In genomic region chr15:69319384-69320375, GRCh38 we compare ENCODE assay signal across 21 cellular contexts. TPM values are rescaled to one million over a fixed set of nuclear protein-coding genes. Genes with fewer than 3 reads are reported as not detected.
A peak's percentile ranks its signal among the peaks of the same experiment; 100 is the strongest.
DNase-seq lines count a peak whose midpoint lies in the region; ATAC-seq and TF ChIP-seq lines count a peak whose summit lies in the region.
"Had no signal": no experiment of that assay in that cellular context is flagged by ENCODE, and none has a peak within 500 bp of the region (broad histone marks: within the 10 kb centered on the region; RNA-seq: fewer than 3 reads in every experiment).

No MANE protein-coding gene starts in this region.

- H3K23ac ChIP-seq in H9 (ENCODE audit: insufficient read length, low read depth, low read length): no peak overlapping the region

- no peak overlapping the region for H3K4me2 ChIP-seq in H9 (ENCODE audit: insufficient read depth, insufficient read length, low read length)
- H3K4me2 ChIP-seq: smooth muscle cell had no signal

- in situ Hi-C loops in Panc1 (cut with HindIII; ENCODE audit: low pct_unique_long_range_greater_than_20kb, low sequenced_read_pairs): no loop called here

- no peaks in the 10 kb centered on the region for H4K20me1 ChIP-seq in H9 (ENCODE audit: control insufficient read depth, insufficient read depth, insufficient read length)

- no peaks in the 10 kb centered on the region for H3K79me2 ChIP-seq in H9 (ENCODE audit: insufficient read depth, low read length)

- H3K4ac ChIP-seq in H9 (ENCODE audit: low read depth, low read length): no peak overlapping the region

- no peaks in the 10 kb centered on the region for H3K23me2 ChIP-seq in H9 (ENCODE audit: insufficient read length, low read depth, low read length, poor library complexity, severe bottlenecking)

- no peaks in the 10 kb centered on the region for H3K79me1 ChIP-seq in H9 (ENCODE audit: insufficient read depth, low read depth, low read length, poor library complexity, severe bottlenecking)

- H3K27me3 Mint-ChIP-seq in H9 (ENCODE audit: low read depth): peaks cover 14% of the 10 kb centered on the region

- H3K9me3 ChIP-seq in H9 (ENCODE audit: control insufficient read depth, low read depth, low read length) (no peaks in the 10 kb centered on the region), Panc1 (ENCODE audit: control insufficient read depth, insufficient read depth, low read depth, low read length) (no peaks in the 10 kb centered on the region), neutrophil (no peaks in the 10 kb centered on the region)
- H3K9me3 ChIP-seq: SJSA1, thyroid gland had no signal

- DNase-seq in H9: no peak
- DNase-seq in Panc1 (ENCODE audit: low read depth, low spot score): no peak
- DNase-seq in amniotic epithelial cell (ENCODE audit: low read depth): peak; percentile 37
- DNase-seq in AG08395 (ENCODE audit: low spot score): no peak
- no peak for DNase-seq in stimulated activated effector memory CD8-positive, alpha-beta T cell treated with anti-CD3 and anti-CD28 coated beads, Interleukin-12 subunit alpha, Interleukin-12 subunit beta, amount 100 ng/mL, for 72 hours (ENCODE audit: low spot score in 2 of 2)
- DNase-seq: activated naive CD8-positive, alpha-beta T cell treated with anti-CD3 and anti-CD28 coated beads for 36 hours; AML-193; DMS53; hypothalamus; NCI-H1092 treated with DMSO at 0.1 percent for 48 hours; NCI-H2029 treated with DMSO at 0.1 percent for 48 hours; NCI-H446; stimulated activated CD4-positive, alpha-beta T cell treated with anti-CD3 and anti-CD28 coated beads, Interleukin-2, amount 100 ng/mL, for 48 hours; stimulated activated naive CD4-positive, alpha-beta T cell treated with Interleukin-2 at 50 U/mL for 16 hours; thyroid gland had no signal

- H3K9me3 Mint-ChIP-seq in H9: no peaks in the 10 kb centered on the region
- H3K9me3 Mint-ChIP-seq in stimulated activated effector memory CD8-positive, alpha-beta T cell treated with anti-CD3 and anti-CD28 coated beads, Interleukin-12 subunit alpha, Interleukin-12 subunit beta, amount 100 ng/mL, for 72 hours: no peaks in the 10 kb centered on the region
- H3K9me3 Mint-ChIP-seq: activated naive CD8-positive, alpha-beta T cell treated with anti-CD3 and anti-CD28 coated beads for 36 hours had no signal

- H4K5ac ChIP-seq in H9 (ENCODE audit: insufficient read length, low read depth, low read length): no peak overlapping the region

- H4K8ac ChIP-seq in H9 (replicated peaks; ENCODE audit: insufficient read length, low read depth, low read length): no peak overlapping the region

- no peak overlapping the region for H2BK12ac ChIP-seq in H9 (ENCODE audit: insufficient read length, low read depth, low read length)

- H3K4me1 ChIP-seq in H9 (ENCODE audit: insufficient read depth, low read length) (no peaks in the 10 kb centered on the region), Panc1 (ENCODE audit: control insufficient read depth, insufficient read depth, low read length) (no peaks in the 10 kb centered on the region; the same call in 1 of the 2 replicates), neutrophil (ENCODE audit: control insufficient read depth in 1 of 2, insufficient read depth in 1 of 2, low read depth in 1 of 2, low read length in 1 of 2) (peaks cover 53 to 57% of the 10 kb centered on the region in 2 experiments)
- H3K4me1 ChIP-seq: thyroid gland had no signal

- H3K27me3 ChIP-seq in H9 (ENCODE audit: insufficient read depth, low read length): no peaks in the 10 kb centered on the region
- no peaks in the 10 kb centered on the region for H3K27me3 ChIP-seq in Panc1 (ENCODE audit: control insufficient read depth, insufficient read depth, low read length)
- H3K27me3 ChIP-seq in neutrophil: no peaks in the 10 kb centered on the region
- H3K27me3 ChIP-seq: SJSA1, thyroid gland had no signal

- H3K27ac ChIP-seq in H9 (ENCODE audit: insufficient read length, low read depth, low read length) (no peak overlapping the region), Panc1 (ENCODE audit: low read length) (no peak overlapping the region), neutrophil (peak overlapping the region; percentile 68)
- H3K27ac ChIP-seq: SJSA1, thyroid gland had no signal

- no peak overlapping the region for H2BK5ac ChIP-seq in H9 (ENCODE audit: insufficient read length, low read length)

- POLR2A ChIA-PET in Panc1 (lab: Charles Lee): interaction anchor here (0.6 kb wide), 2 partner anchors 13 to 70 kb away, joined by 3 to 5 read pairs; no protein-coding TSS in a partner anchor

- CTCF ChIA-PET in Panc1 (lab: Charles Lee): no interaction called here

- H3K18ac ChIP-seq in H9 (ENCODE audit: insufficient read length, low read depth, low read length): no peak overlapping the region

- H3K4me1 Mint-ChIP-seq in H9: peaks cover 8 to 14% of the 10 kb centered on the region in 2 experiments
- peaks cover 7% of the 10 kb centered on the region for H3K4me1 Mint-ChIP-seq in stimulated activated effector memory CD8-positive, alpha-beta T cell treated with anti-CD3 and anti-CD28 coated beads, Interleukin-12 subunit alpha, Interleukin-12 subunit beta, amount 100 ng/mL, for 72 hours

- H3K36me3 ChIP-seq in Panc1 (ENCODE audit: control insufficient read depth, insufficient read depth, low read length): no peaks in the 10 kb centered on the region
- no peaks in the 10 kb centered on the region for H3K36me3 ChIP-seq in neutrophil
- H3K36me3 ChIP-seq: SJSA1, thyroid gland had no signal

- H3K27ac Mint-ChIP-seq in H9: no peak overlapping the region
- no peak overlapping the region for H3K27ac Mint-ChIP-seq in stimulated activated effector memory CD8-positive, alpha-beta T cell treated with anti-CD3 and anti-CD28 coated beads, Interleukin-12 subunit alpha, Interleukin-12 subunit beta, amount 100 ng/mL, for 72 hours

- no peak overlapping the region for H4K91ac ChIP-seq in H9 (ENCODE audit: insufficient read length, low read depth, low read length)

- H3K4me3 Mint-ChIP-seq in H9: no peak overlapping the region
- no peak overlapping the region for H3K4me3 Mint-ChIP-seq in stimulated activated effector memory CD8-positive, alpha-beta T cell treated with anti-CD3 and anti-CD28 coated beads, Interleukin-12 subunit alpha, Interleukin-12 subunit beta, amount 100 ng/mL, for 72 hours
- H3K4me3 Mint-ChIP-seq: activated naive CD8-positive, alpha-beta T cell treated with anti-CD3 and anti-CD28 coated beads for 36 hours had no signal

- H3K4me3 ChIP-seq in Panc1 (ENCODE audit: low read depth in 2 of 2, low read length in 2 of 2) (no peak overlapping the region), neutrophil (ENCODE audit: low read depth in 1 of 2, low read length in 1 of 2) (no peak overlapping the region)
- H3K4me3 ChIP-seq: GM12878, SJSA1, smooth muscle cell, thyroid gland had no signal

- H3K36me3 Mint-ChIP-seq in H9 (ENCODE audit: insufficient read depth in 1 of 3, low read depth in 3 of 3): no peaks in the 10 kb centered on the region
- no peaks in the 10 kb centered on the region for H3K36me3 Mint-ChIP-seq in stimulated activated effector memory CD8-positive, alpha-beta T cell treated with anti-CD3 and anti-CD28 coated beads, Interleukin-12 subunit alpha, Interleukin-12 subunit beta, amount 100 ng/mL, for 72 hours
- H3K36me3 Mint-ChIP-seq: activated naive CD8-positive, alpha-beta T cell treated with anti-CD3 and anti-CD28 coated beads for 36 hours had no signal

- no peak overlapping the region for H3K56ac ChIP-seq in H9 (ENCODE audit: insufficient read length, low read depth, low read length)

- no peak overlapping the region for H2BK15ac ChIP-seq in H9 (ENCODE audit: low read depth, low read length)

- BruUV-seq in Panc1 (replicated peaks; lab: Mats Ljungman, UMichigan): no TSS peak

- H2AK5ac ChIP-seq in H9 (ENCODE audit: insufficient read length, low read length): no peak overlapping the region

- ATAC-seq in Panc1: 0 out of 2 replicates have a peak, but pooled peaks have one; percentile 36
- no peak for ATAC-seq in stimulated activated effector memory CD8-positive, alpha-beta T cell treated with anti-CD3 and anti-CD28 coated beads, Interleukin-12 subunit alpha, Interleukin-12 subunit beta, amount 100 ng/mL, for 72 hours
- ATAC-seq in HG03469 (IDR thresholded peaks at IDR 0.05; ENCODE audit: unreplicated experiment): no peak
- ATAC-seq: activated CD4-positive, CD25-positive, alpha-beta regulatory T cell treated with anti-CD3 and anti-CD28 coated beads, Interleukin-2, amount 50 U/mL, for 24 hours; GM12878 had no signal

- H3T11ph ChIP-seq in H9 (ENCODE audit: low read length): no peak overlapping the region

- peak overlapping the region; percentile 4; the same call in 1 of the 2 replicates for H3K14ac ChIP-seq in H9 (ENCODE audit: insufficient read depth, low read length)

- H3K9ac ChIP-seq in H9 (ENCODE audit: extremely low read depth, insufficient read length, low read length): no peak overlapping the region

- no peak overlapping the region for H2AFZ ChIP-seq in H9 (ENCODE audit: low read length)

- TF ChIP-seq CTCF in H9 (conservative IDR thresholded peaks at IDR 0.05) (no peak), Panc1 (IDR thresholded peaks at IDR 0.05) (no peak), neutrophil (IDR thresholded peaks at IDR 0.05) (no peak)

- WGBS in H9 (ENCODE audit: extremely low coverage, insufficient read length, low lambda C conversion rate): no CpG with 5 or more reads among the region's 19 CpGs

- no peak overlapping the region for H2BK20ac ChIP-seq in H9 (ENCODE audit: low read depth, low read length, poor library complexity, severe bottlenecking)

- intact Hi-C loops in Panc1 (cut with micrococcal nuclease; ENCODE audit: unreplicated experiment): no loop called here

- no peak overlapping the region for H2BK120ac ChIP-seq in H9 (ENCODE audit: low read depth, low read length, poor library complexity, severe bottlenecking)

RNA-seq across cellular contexts. Expression of gene PAQR5, which starts 21.0 kb away (rescaled TPM):
- total RNA-seq in H9 (2021) (1.0 and 1.6 TPM in 2 replicates), Panc1 (2021; ENCODE audit: unreplicated experiment) (2.0 TPM)
- polyA plus RNA-seq in Panc1 (2012; ENCODE audit: insufficient read length): 1.6 TPM
- total RNA-seq: GM12878 had no signal
